ENCODE assay signal across 20 cellular contexts in genomic region chr12:78746001-78746400, GRCh38.
DNase-seq lines count a peak whose midpoint lies in the region; ATAC-seq and TF ChIP-seq lines count a peak whose summit lies in the region.
"Had no signal": no experiment of that assay in that cellular context is flagged by ENCODE, and none has a peak within 500 bp of the region (broad histone marks: within the 10 kb centered on the region; RNA-seq: fewer than 3 reads in every experiment).

No MANE protein-coding gene starts in this region.

- TF ChIP-seq CTCF in RWPE1 (conservative IDR thresholded peaks at IDR 0.05; ENCODE audit: low read depth) (no peak), upper lobe of left lung (IDR thresholded peaks at IDR 0.05) (no peak)

- no peak for TF ChIP-seq EP300 in upper lobe of left lung (IDR thresholded peaks at IDR 0.05)

- H3K27ac ChIP-seq in RWPE1, result no peak overlapping the region
- H3K27ac ChIP-seq in upper lobe of left lung, result no peak overlapping the region
- H3K27ac ChIP-seq: lower lobe of right lung, thyroid gland had no signal

- CTCF ChIA-PET in RWPE1 (lab: Yijun Ruan, JAX), result no interaction called here

- H3K4me3 ChIP-seq in neuron (ENCODE audit: low read length), result no peak overlapping the region
- H3K4me3 ChIP-seq in upper lobe of left lung, result no peak overlapping the region
- H3K4me3 ChIP-seq: lower lobe of right lung, thyroid gland had no signal

- ATAC-seq in HG03520 (IDR thresholded peaks at IDR 0.05; ENCODE audit: unreplicated experiment), result no peak
- no peak for ATAC-seq in stimulated activated naive CD8-positive, alpha-beta T cell treated with anti-CD3 and anti-CD28 coated beads, Interleukin-15, Interleukin-2, amounts not matched to agents 100 U/mL and 50 U/mL, for 24 hours
- no peak for ATAC-seq in upper lobe of left lung (ENCODE audit: low FRiP score in 2 of 2)
- ATAC-seq: CD8-positive, alpha-beta T cell; lower lobe of right lung had no signal

- H3K27me3 ChIP-seq in neuron (ENCODE audit: insufficient read depth, low read length), result no peaks in the 10 kb centered on the region
- no peaks in the 10 kb centered on the region for H3K27me3 ChIP-seq in upper lobe of left lung
- H3K27me3 ChIP-seq: thyroid gland had no signal

- 88 to 94% methylated on average over 2 of the region's 2 CpGs for WGBS in upper lobe of left lung, 2 donors

- no peak for TF ChIP-seq POLR2A in upper lobe of left lung (IDR thresholded peaks at IDR 0.05)

- H3K4me1 ChIP-seq in neuron (ENCODE audit: insufficient read depth, low read length) (peaks cover 2% of the 10 kb centered on the region), upper lobe of left lung (no peaks in the 10 kb centered on the region)
- H3K4me1 ChIP-seq: lower lobe of right lung, thyroid gland had no signal

- DNase-seq in NCI-H1417 (lab: John Stamatoyannopoulos, UW) (peak; percentile 2 to 63 (median 33)), NCI-H1417 treated with DMSO at 0.1 percent for 48 hours (lab: John Stamatoyannopoulos, UW) (no peak), NCI-H1105 (lab: John Stamatoyannopoulos, UW) (peak; percentile 84), RWPE1 (ENCODE audit: low spot score) (peak; percentile 2), upper lobe of left lung (no peak)
- DNase-seq in stimulated activated naive CD8-positive, alpha-beta T cell treated with anti-CD3 and anti-CD28 coated beads, Interleukin-15, Interleukin-2, amounts not matched to agents 100 U/mL and 50 U/mL, for 24 hours, result no peak
- DNase-seq: 8988T; activated CD4-positive, alpha-beta T cell treated with anti-CD3 and anti-CD28 coated beads, Interleukin-2, amount 50 U/mL, for 48 hours; activated effector memory CD4-positive, alpha-beta T cell treated with Interleukin-2 at 50 U/mL for 16 hours; AML-193; CD8-positive, alpha-beta T cell; effector CD8-positive, alpha-beta T cell; lower lobe of right lung; NCI-H446; SK-N-SH; stimulated activated CD4-positive, alpha-beta T cell treated with anti-CD3 and anti-CD28 coated beads, Interleukin-2, amount 100 ng/mL, for 48 hours; stimulated activated naive CD4-positive, alpha-beta T cell treated with Interleukin-2 at 50 U/mL for 16 hours; thyroid gland had no signal

- no peaks in the 10 kb centered on the region for H3K9me3 ChIP-seq in neuron (ENCODE audit: low read length)
- no peaks in the 10 kb centered on the region for H3K9me3 ChIP-seq in upper lobe of left lung
- H3K9me3 ChIP-seq: lower lobe of right lung, SK-N-SH, thyroid gland had no signal

- peak overlapping the region; percentile 48 for H2AFZ ChIP-seq in neuron (ENCODE audit: low read depth, low read length)

- H3K36me3 ChIP-seq in neuron (ENCODE audit: insufficient read depth, low read length) (no peaks in the 10 kb centered on the region), upper lobe of left lung (no peaks in the 10 kb centered on the region)
- H3K36me3 ChIP-seq: lower lobe of right lung, thyroid gland had no signal

- POLR2A ChIA-PET in RWPE1 (lab: Yijun Ruan, JAX; ENCODE audit: low non-redundant PET), result no interaction called here

Comparison
In these comparisons a context has a peak if more than half of its experiments do, and no peak if none do; other contexts are left out.
1. DNase-seq: peak in NCI-H1417 (3 of 3), NCI-H1105 (single experiment) and RWPE1 (single experiment); none in NCI-H1417 treated with DMSO at 0.1 percent for 48 hours (single experiment), stimulated activated naive CD8-positive, alpha-beta T cell treated with anti-CD3 and anti-CD28 coated beads, Interleukin-15, Interleukin-2, amounts not matched to agents 100 U/mL and 50 U/mL, for 24 hours (single experiment) and upper lobe of left lung (0 of 2).